In the genomic region with DNA sequence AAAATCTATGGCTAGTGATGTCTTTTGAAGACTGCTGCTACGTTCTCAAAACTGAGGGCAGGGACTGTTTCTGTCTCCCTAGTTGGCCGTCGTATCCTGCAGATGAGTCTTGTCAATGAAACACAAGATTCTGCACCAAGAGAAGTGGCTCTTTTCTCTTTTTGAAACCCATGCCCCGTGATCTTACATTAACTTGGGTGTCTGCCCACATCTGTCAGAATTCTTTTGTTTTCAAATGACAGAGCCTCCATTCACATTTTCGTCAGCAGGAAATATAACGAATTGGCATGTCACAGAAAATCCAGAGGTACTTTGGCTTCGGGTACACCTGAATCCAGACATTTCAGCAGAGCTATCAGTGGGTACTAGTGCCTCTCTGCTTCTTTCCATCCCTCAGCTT, we compare ENCODE assay signal across 13 cellular contexts.
A peak's percentile ranks its signal among the peaks of the same experiment; 100 is the strongest.
DNase-seq lines count a peak whose midpoint lies in the region.
"Had no signal": no experiment of that assay in that cellular context is flagged by ENCODE, and none has a peak within 500 bp of the region (broad histone marks: within the 10 kb centered on the region; RNA-seq: fewer than 3 reads in every experiment).

No MANE protein-coding gene starts in this region.

- peak; percentile 23 for DNase-seq in Ammon's horn (ENCODE audit: low spot score)
- peak; percentile 34 for DNase-seq in inferior parietal cortex (ENCODE audit: extremely low spot score)
- DNase-seq in pons (ENCODE audit: low spot score), result peak; percentile 60
- no peak for DNase-seq in activated T-cell treated with anti-CD3 and anti-CD28 coated beads for 4 hours
- no peak for DNase-seq in cerebellar nuclear complex (lab: John Stamatoyannopoulos, UW)
- DNase-seq in DMS53 (lab: John Stamatoyannopoulos, UW), result no peak
- DNase-seq: C1 segment of cervical spinal cord; Calu3; CD4-positive, alpha-beta memory T cell; COR-L47; DND-41; GOT3; HFFc6 had no signal

Comparison
In these comparisons a context has a peak if more than half of its experiments do, and no peak if none do; other contexts are left out.
1. DNase-seq: peak in Ammon's horn (single experiment), inferior parietal cortex (single experiment) and pons (single experiment); none in activated T-cell treated with anti-CD3 and anti-CD28 coated beads for 4 hours (single experiment), cerebellar nuclear complex (0 of 2) and DMS53 (single experiment).